ENCODE assay signal across 21 cellular contexts in the genomic region with DNA sequence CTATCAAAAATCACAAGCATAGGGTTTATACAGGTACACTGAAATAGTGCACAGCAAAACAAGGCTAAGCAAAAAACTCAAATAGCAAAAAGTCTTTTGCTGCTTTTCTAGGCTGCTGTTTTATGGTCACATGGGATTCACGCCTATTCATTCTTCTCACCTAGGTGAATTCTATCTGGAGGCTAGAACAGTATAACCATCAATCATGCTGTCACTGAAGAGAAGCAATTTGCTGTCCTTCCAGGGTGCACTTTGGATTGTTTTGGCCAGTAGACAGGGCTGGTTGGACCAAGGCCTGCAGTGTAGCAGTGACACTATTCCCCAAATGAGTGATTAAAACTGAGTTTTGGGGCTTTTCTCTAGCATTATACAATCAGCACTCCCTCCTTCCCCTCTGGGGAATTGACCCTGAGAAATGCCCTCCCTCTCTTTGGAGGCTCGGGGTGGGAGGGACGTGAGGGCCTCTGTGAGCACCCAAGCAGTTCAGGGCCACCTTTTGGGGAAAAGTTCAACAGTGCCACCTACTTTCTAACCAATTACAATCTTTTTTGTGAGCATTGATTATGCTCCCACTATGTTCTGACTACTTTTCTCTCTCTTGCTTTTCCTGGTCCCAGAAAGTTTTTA. TPM values are rescaled to one million over a fixed set of nuclear protein-coding genes. Genes with fewer than 3 reads are reported as not detected.
DNase-seq lines count a peak whose midpoint lies in the region; ATAC-seq and TF ChIP-seq lines count a peak whose summit lies in the region.
"Had no signal": no experiment of that assay in that cellular context is flagged by ENCODE, and none has a peak within 500 bp of the region (broad histone marks: within the 10 kb centered on the region; RNA-seq: fewer than 3 reads in every experiment).

No MANE protein-coding gene starts in this region.

- no peaks in the 10 kb centered on the region for H3K9me2 ChIP-seq in hepatocyte (replicated peaks; ENCODE audit: insufficient read depth)
- H3K9me2 ChIP-seq: SK-N-SH had no signal

- peak; percentile 79 for DNase-seq in NB4 (ENCODE audit: low read depth)
- no peak for DNase-seq in endothelial cell (ENCODE audit: low spot score)
- DNase-seq in HCEC 1CT = no peak
- no peak for DNase-seq in hepatocyte (ENCODE audit: low spot score)
- DNase-seq in glomerular visceral epithelial cell (ENCODE audit: extremely low spot score) = no peak
- DNase-seq: CD8-positive, alpha-beta T cell; DMS79; GOT3; NCI-H1436; NCI-H2029; NCI-H524 treated with DMSO at 0.1 percent for 48 hours; SHP77; SK-N-SH; T-helper 1 cell had no signal

- peaks cover 7% of the 10 kb centered on the region for H3K27me3 Mint-ChIP-seq in endothelial cell (ENCODE audit: unreplicated experiment)
- H3K27me3 Mint-ChIP-seq in stimulated activated memory B cell treated with anti-CD40 and anti-IgM and Interleukin-4, amounts not matched to agents 10 μg/mL and 1 μg/mL and 100 μg/mL, for 72 hours = peaks cover 49% of the 10 kb centered on the region

- H3K36me3 ChIP-seq in hepatocyte (replicated peaks; ENCODE audit: insufficient read depth, low read depth) = no peaks in the 10 kb centered on the region

- peak overlapping the region; percentile 22 for H3K27ac Mint-ChIP-seq in endothelial cell (ENCODE audit: unreplicated experiment)
- no peak overlapping the region for H3K27ac Mint-ChIP-seq in stimulated activated memory B cell treated with anti-CD40 and anti-IgM and Interleukin-4, amounts not matched to agents 10 μg/mL and 1 μg/mL and 100 μg/mL, for 72 hours
- H3K27ac Mint-ChIP-seq: CD8-positive, alpha-beta T cell had no signal

- H2AFZ ChIP-seq in hepatocyte = no peak overlapping the region

- no peaks in the 10 kb centered on the region for H3K9me3 ChIP-seq in hepatocyte (ENCODE audit: low read depth)
- H3K9me3 ChIP-seq: SK-N-SH had no signal

- TF ChIP-seq CTCF in NB4 (IDR thresholded peaks at IDR 0.05; ENCODE audit: low read depth, low read length) (no peak), endothelial cell (IDR thresholded peaks at IDR 0.05; ENCODE audit: unreplicated experiment) (no peak), hepatocyte (IDR thresholded peaks at IDR 0.05; ENCODE audit: poor library complexity) (no peak)

- no peaks in the 10 kb centered on the region for H3K9me3 Mint-ChIP-seq in endothelial cell (ENCODE audit: unreplicated experiment)
- peaks cover 2% of the 10 kb centered on the region for H3K9me3 Mint-ChIP-seq in stimulated activated memory B cell treated with anti-CD40 and anti-IgM and Interleukin-4, amounts not matched to agents 10 μg/mL and 1 μg/mL and 100 μg/mL, for 72 hours
- H3K9me3 Mint-ChIP-seq: CD8-positive, alpha-beta T cell had no signal

- no peaks in the 10 kb centered on the region for H3K36me3 Mint-ChIP-seq in endothelial cell (ENCODE audit: low read depth, unreplicated experiment)
- no peaks in the 10 kb centered on the region for H3K36me3 Mint-ChIP-seq in stimulated activated memory B cell treated with anti-CD40 and anti-IgM and Interleukin-4, amounts not matched to agents 10 μg/mL and 1 μg/mL and 100 μg/mL, for 72 hours
- H3K36me3 Mint-ChIP-seq: CD8-positive, alpha-beta T cell had no signal

- H3K4me3 Mint-ChIP-seq in endothelial cell (ENCODE audit: unreplicated experiment) = no peak overlapping the region
- H3K4me3 Mint-ChIP-seq in stimulated activated memory B cell treated with anti-CD40 and anti-IgM and Interleukin-4, amounts not matched to agents 10 μg/mL and 1 μg/mL and 100 μg/mL, for 72 hours = no peak overlapping the region
- H3K4me3 Mint-ChIP-seq: CD8-positive, alpha-beta T cell had no signal

- no peak overlapping the region for H3K27ac ChIP-seq in hepatocyte

- peak; percentile 58 for ATAC-seq in GM18502 (IDR thresholded peaks at IDR 0.05; ENCODE audit: poor library complexity, unreplicated experiment)
- ATAC-seq in GM21619 (IDR thresholded peaks at IDR 0.05; ENCODE audit: unreplicated experiment) = peak; percentile 71
- ATAC-seq in stimulated activated memory B cell treated with anti-CD40 and anti-IgM and Interleukin-4, amounts not matched to agents 10 μg/mL and 1 μg/mL and 100 μg/mL, for 72 hours = no peak
- ATAC-seq: CD8-positive, alpha-beta T cell had no signal

- H3K27me3 ChIP-seq in hepatocyte = no peaks in the 10 kb centered on the region

- WGBS in hepatocyte (ENCODE audit: low lambda C conversion rate, missing lambda C conversion rate) = 63% methylated on average over 3 of the region's 3 CpGs

- no peak for TF ChIP-seq POLR2A in NB4 (IDR thresholded peaks at IDR 0.05; ENCODE audit: extremely low read depth, insufficient read length)

- no peaks in the 10 kb centered on the region for H3K4me1 ChIP-seq in hepatocyte (ENCODE audit: insufficient read depth)

- peaks cover 21% of the 10 kb centered on the region for H3K4me1 Mint-ChIP-seq in endothelial cell (ENCODE audit: unreplicated experiment)
- H3K4me1 Mint-ChIP-seq in stimulated activated memory B cell treated with anti-CD40 and anti-IgM and Interleukin-4, amounts not matched to agents 10 μg/mL and 1 μg/mL and 100 μg/mL, for 72 hours = no peaks in the 10 kb centered on the region

- no peaks in the 10 kb centered on the region for H4K20me1 ChIP-seq in hepatocyte (ENCODE audit: insufficient read depth, poor library complexity, severe bottlenecking)

- no peak overlapping the region for H3K4me3 ChIP-seq in NB4 (ENCODE audit: low read depth, low read length)
- H3K4me3 ChIP-seq in hepatocyte = no peak overlapping the region

- H3K79me2 ChIP-seq in hepatocyte = no peaks in the 10 kb centered on the region

- no peak overlapping the region for H3K4me2 ChIP-seq in hepatocyte
- H3K4me2 ChIP-seq: SK-N-SH had no signal

RNA-seq across cellular contexts. Expression of gene SND1, which starts 16.2 kb away (rescaled TPM):
- 375 TPM for total RNA-seq in endothelial cell (ENCODE audit: unreplicated experiment)
- 200 and 205 TPM in 2 replicates for total RNA-seq in hepatocyte
- polyA plus RNA-seq in hepatocyte = 130 and 141 TPM in 2 replicates

RNA-seq across cellular contexts. Expression of gene PAX4, which starts 17.8 kb away (rescaled TPM):
- 0.33 TPM for total RNA-seq in endothelial cell (ENCODE audit: unreplicated experiment)
- total RNA-seq in hepatocyte = 0.24 and 0.30 TPM in 2 replicates
- polyA plus RNA-seq in hepatocyte = 0.65 and 0.66 TPM in 2 replicates
- total RNA-seq: A172; CD8-positive, alpha-beta T cell; G401; OCI-LY7 had no signal
- polyA plus RNA-seq: BJ, SK-N-SH had no signal

RNA-seq across cellular contexts. Expression of gene FSCN3, which starts 42.2 kb away (rescaled TPM):
- total RNA-seq in endothelial cell (ENCODE audit: unreplicated experiment) (1.5 TPM), hepatocyte (0.96 and 1.7 TPM in 2 replicates)
- polyA plus RNA-seq in hepatocyte = not detected in 2 replicates

RNA-seq across cellular contexts. Expression of gene ARF5, which starts 47.6 kb away (rescaled TPM):
- total RNA-seq in endothelial cell (ENCODE audit: unreplicated experiment) = 354 TPM
- 194 and 243 TPM in 2 replicates for total RNA-seq in hepatocyte
- polyA plus RNA-seq in hepatocyte = 237 and 289 TPM in 2 replicates

RNA-seq across cellular contexts. Expression of gene GCC1, which starts 50.4 kb away (rescaled TPM):
- 21.8 TPM for total RNA-seq in endothelial cell (ENCODE audit: unreplicated experiment)
- 15.4 TPM in 2 replicates for total RNA-seq in hepatocyte
- 12.3 and 13.0 TPM in 2 replicates for polyA plus RNA-seq in hepatocyte
